23 cellular contexts compared by ENCODE assay signal in the genomic region with DNA sequence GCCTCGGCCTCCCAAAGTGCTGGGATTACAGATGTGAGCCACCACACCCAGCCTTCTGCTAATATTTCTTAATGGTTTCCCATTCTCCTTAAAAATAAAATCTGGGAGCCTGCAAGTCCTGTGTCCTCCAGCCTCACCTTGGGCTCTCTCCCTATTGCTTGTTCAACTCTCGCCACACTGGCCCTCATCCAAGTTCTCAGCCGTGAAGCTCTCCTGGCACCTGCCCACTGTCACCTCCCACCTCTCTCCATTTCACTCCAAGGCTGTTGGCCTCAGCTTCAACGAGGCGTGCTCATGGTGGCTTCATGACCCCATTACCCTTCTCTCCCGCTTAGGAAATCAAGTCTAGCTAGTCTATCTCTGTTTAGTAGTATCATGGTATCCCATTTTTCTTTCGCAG. TPM values are rescaled to one million over a fixed set of nuclear protein-coding genes. Genes with fewer than 3 reads are reported as not detected.
"Had no signal": no experiment of that assay in that cellular context is flagged by ENCODE, and none has a peak within 500 bp of the region (broad histone marks: within the 10 kb centered on the region; RNA-seq: fewer than 3 reads in every experiment).

No MANE protein-coding gene starts in this region.

- DNase-seq: colonic mucosa; dermis blood vessel endothelial cell; esophagus squamous epithelium; foreskin fibroblast; hypothalamus; kidney glomerular epithelial cell; mammary epithelial cell; naive thymus-derived CD4-positive, alpha-beta T cell; nephron progenitor cell; stimulated activated CD4-positive, alpha-beta T cell treated with anti-CD3 and anti-CD28 coated beads, Interleukin-2, amount 100 ng/mL, for 48 hours; stimulated activated naive CD4-positive, alpha-beta T cell treated with Interleukin-2 at 50 U/mL for 16 hours; tibial artery; upper lobe of left lung; uterus had no signal

- H3K9me3 ChIP-seq: colonic mucosa, esophagus squamous epithelium, gastroesophageal sphincter, neutrophil, suprapubic skin, tibial artery, upper lobe of left lung, uterus had no signal

- H3K4me1 ChIP-seq: colonic mucosa, upper lobe of left lung, uterus had no signal

- H3K4me2 ChIP-seq: smooth muscle cell had no signal

- ATAC-seq: gastroesophageal sphincter; naive thymus-derived CD4-positive, alpha-beta T cell had no signal

- H3K27me3 ChIP-seq: colonic mucosa, esophagus squamous epithelium, gastroesophageal sphincter, suprapubic skin, upper lobe of left lung, uterus had no signal

- H3K36me3 ChIP-seq: colonic mucosa, esophagus squamous epithelium, gastroesophageal sphincter, neutrophil, suprapubic skin, tibial artery, upper lobe of left lung, uterus had no signal

- H3K4me3 ChIP-seq: colonic mucosa, esophagus squamous epithelium, gastroesophageal sphincter, smooth muscle cell, suprapubic skin, tibial artery, upper lobe of left lung, uterus had no signal

- H3K27ac ChIP-seq: colonic mucosa, esophagus squamous epithelium, gastroesophageal sphincter, neutrophil, suprapubic skin, tibial artery, upper lobe of left lung, uterus had no signal

RNA-seq across cellular contexts. Expression of a gene that starts 9.5 kb away (rescaled TPM):
- total RNA-seq: colonic mucosa; dermis blood vessel endothelial cell; epithelial cell of proximal tubule; esophagus squamous epithelium; gastroesophageal sphincter; lower leg skin; mammary epithelial cell; mesenteric fat pad; mononuclear cell; naive thymus-derived CD4-positive, alpha-beta T cell; osteoblast; smooth muscle cell; suprapubic skin; upper lobe of left lung; uterus had no signal
